ENCODE assay signal across 1 cellular context in genomic region chr16:27579086-27579980, GRCh38.
TF ChIP-seq lines count a peak whose summit lies in the region.

No MANE protein-coding gene starts in this region.

TF ChIP-seq in HepG2, 621 proteins besides CTCF, POLR2A, EP300 and RAD21 (continued from another document):
- TF ChIP-seq NONO (IDR thresholded peaks at IDR 0.05) (no peak), NONO (CRISPR knock-in tag; conservative IDR thresholded peaks at IDR 0.05) (peak; percentile 65; the same call in 1 of the 2 replicates), SMC3 (IDR thresholded peaks at IDR 0.05; ENCODE audit: low read length) (0 out of 2 replicates have a peak, but pooled peaks have one; percentile 14), HES4 (CRISPR knock-in tag; IDR thresholded peaks at IDR 0.05; ENCODE audit: borderline replicate concordance) (no peak), CHD4 (IDR thresholded peaks at IDR 0.05; ENCODE audit: borderline replicate concordance, low read length) (peak; percentile 89; the same call in 1 of the 2 replicates), NFE2L1 (CRISPR knock-in tag; IDR thresholded peaks at IDR 0.05; ENCODE audit: borderline replicate concordance) (no peak), SP2 (CRISPR knock-in tag; IDR thresholded peaks at IDR 0.05) (no peak), MED1 (CRISPR knock-in tag; IDR thresholded peaks at IDR 0.05) (peak; percentile 56; the same call in 1 of the 2 replicates), TOPORS (CRISPR knock-in tag; IDR thresholded peaks at IDR 0.05) (no peak), ZBTB43 (CRISPR knock-in tag; conservative IDR thresholded peaks at IDR 0.05) (0 out of 2 replicates have a peak, but pooled peaks have one; percentile 25), KLF16 (CRISPR knock-in tag; IDR thresholded peaks at IDR 0.05) (0 out of 4 replicates have a peak, but pooled peaks of 1 of the 2 experiments have one; percentile 14), TOE1 (CRISPR knock-in tag; IDR thresholded peaks at IDR 0.05) (0 out of 2 replicates have a peak, but pooled peaks have one; percentile 30), ZNF33A (CRISPR knock-in tag; IDR thresholded peaks at IDR 0.05; ENCODE audit: borderline replicate concordance) (peak; percentile 44; the same call in 1 of the 2 replicates), KLF12 (CRISPR knock-in tag; IDR thresholded peaks at IDR 0.05; ENCODE audit: borderline replicate concordance) (0 out of 2 replicates have a peak, but pooled peaks have one; percentile 6), PHF8 (CRISPR knock-in tag; IDR thresholded peaks at IDR 0.05) (no peak), MZF1 (CRISPR knock-in tag; IDR thresholded peaks at IDR 0.05; ENCODE audit: borderline replicate concordance) (no peak), KMT2A (CRISPR knock-in tag; IDR thresholded peaks at IDR 0.05) (0 out of 2 replicates have a peak, but pooled peaks have one; percentile 19), ARNT (IDR thresholded peaks at IDR 0.05) (no peak), ZNF792 (CRISPR knock-in tag; IDR thresholded peaks at IDR 0.05) (peak; percentile 88; the same call in 1 of the 2 replicates), ZNF652 (CRISPR knock-in tag; IDR thresholded peaks at IDR 0.05; ENCODE audit: borderline replicate concordance, low read depth) (peak; percentile 96), ZFP1 (CRISPR knock-in tag; IDR thresholded peaks at IDR 0.05) (0 out of 2 replicates have a peak, but pooled peaks have one; percentile 53), JUN (CRISPR knock-in tag; IDR thresholded peaks at IDR 0.05) (no peak; the same call in 1 of the 2 replicates), SOX13 (IDR thresholded peaks at IDR 0.05) (no peak), SOX13 (CRISPR knock-in tag; conservative IDR thresholded peaks at IDR 0.05 in 1 of 2, IDR thresholded peaks at IDR 0.05 in 1 of 2) (peak in 1 of 2 experiments; percentile 66; a peak in 1 of 4 replicates), ZFP41 (CRISPR knock-in tag; IDR thresholded peaks at IDR 0.05; ENCODE audit: borderline replicate concordance) (no peak), ZNF850 (CRISPR knock-in tag; conservative IDR thresholded peaks at IDR 0.05) (no peak), SKIL (CRISPR knock-in tag; IDR thresholded peaks at IDR 0.05; ENCODE audit: borderline replicate concordance) (peak; percentile 84), FOXK2 (IDR thresholded peaks at IDR 0.05) (no peak), NR2C2 (CRISPR knock-in tag; IDR thresholded peaks at IDR 0.05; ENCODE audit: borderline replicate concordance) (0 out of 2 replicates have a peak, but pooled peaks have one; percentile 38)
- TF ChIP-seq, protein P1, sequence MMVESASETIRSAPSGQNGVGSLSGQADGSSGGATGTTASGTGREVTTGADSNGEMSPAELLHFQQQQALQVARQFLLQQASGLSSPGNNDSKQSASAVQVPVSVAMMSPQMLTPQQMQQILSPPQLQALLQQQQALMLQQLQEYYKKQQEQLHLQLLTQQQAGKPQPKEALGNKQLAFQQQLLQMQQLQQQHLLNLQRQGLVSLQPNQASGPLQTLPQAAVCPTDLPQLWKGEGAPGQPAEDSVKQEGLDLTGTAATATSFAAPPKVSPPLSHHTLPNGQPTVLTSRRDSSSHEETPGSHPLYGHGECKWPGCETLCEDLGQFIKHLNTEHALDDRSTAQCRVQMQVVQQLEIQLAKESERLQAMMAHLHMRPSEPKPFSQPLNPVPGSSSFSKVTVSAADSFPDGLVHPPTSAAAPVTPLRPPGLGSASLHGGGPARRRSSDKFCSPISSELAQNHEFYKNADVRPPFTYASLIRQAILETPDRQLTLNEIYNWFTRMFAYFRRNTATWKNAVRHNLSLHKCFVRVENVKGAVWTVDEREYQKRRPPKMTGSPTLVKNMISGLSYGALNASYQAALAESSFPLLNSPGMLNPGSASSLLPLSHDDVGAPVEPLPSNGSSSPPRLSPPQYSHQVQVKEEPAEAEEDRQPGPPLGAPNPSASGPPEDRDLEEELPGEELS (CRISPR knock-in tag; IDR thresholded peaks at IDR 0.05), result peak; percentile 57
- TF ChIP-seq, protein P2, sequence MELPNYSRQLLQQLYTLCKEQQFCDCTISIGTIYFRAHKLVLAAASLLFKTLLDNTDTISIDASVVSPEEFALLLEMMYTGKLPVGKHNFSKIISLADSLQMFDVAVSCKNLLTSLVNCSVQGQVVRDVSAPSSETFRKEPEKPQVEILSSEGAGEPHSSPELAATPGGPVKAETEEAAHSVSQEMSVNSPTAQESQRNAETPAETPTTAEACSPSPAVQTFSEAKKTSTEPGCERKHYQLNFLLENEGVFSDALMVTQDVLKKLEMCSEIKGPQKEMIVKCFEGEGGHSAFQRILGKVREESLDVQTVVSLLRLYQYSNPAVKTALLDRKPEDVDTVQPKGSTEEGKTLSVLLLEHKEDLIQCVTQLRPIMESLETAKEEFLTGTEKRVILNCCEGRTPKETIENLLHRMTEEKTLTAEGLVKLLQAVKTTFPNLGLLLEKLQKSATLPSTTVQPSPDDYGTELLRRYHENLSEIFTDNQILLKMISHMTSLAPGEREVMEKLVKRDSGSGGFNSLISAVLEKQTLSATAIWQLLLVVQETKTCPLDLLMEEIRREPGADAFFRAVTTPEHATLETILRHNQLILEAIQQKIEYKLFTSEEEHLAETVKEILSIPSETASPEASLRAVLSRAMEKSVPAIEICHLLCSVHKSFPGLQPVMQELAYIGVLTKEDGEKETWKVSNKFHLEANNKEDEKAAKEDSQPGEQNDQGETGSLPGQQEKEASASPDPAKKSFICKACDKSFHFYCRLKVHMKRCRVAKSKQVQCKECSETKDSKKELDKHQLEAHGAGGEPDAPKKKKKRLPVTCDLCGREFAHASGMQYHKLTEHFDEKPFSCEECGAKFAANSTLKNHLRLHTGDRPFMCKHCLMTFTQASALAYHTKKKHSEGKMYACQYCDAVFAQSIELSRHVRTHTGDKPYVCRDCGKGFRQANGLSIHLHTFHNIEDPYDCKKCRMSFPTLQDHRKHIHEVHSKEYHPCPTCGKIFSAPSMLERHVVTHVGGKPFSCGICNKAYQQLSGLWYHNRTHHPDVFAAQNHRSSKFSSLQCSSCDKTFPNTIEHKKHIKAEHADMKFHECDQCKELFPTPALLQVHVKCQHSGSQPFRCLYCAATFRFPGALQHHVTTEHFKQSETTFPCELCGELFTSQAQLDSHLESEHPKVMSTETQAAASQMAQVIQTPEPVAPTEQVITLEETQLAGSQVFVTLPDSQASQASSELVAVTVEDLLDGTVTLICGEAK (IDR thresholded peaks at IDR 0.05), result no peak
- TF ChIP-seq, protein P2 (CRISPR knock-in tag; IDR thresholded peaks at IDR 0.05), result peak; percentile 39; the same call in 1 of the 2 replicates
- TF ChIP-seq, protein P3, sequence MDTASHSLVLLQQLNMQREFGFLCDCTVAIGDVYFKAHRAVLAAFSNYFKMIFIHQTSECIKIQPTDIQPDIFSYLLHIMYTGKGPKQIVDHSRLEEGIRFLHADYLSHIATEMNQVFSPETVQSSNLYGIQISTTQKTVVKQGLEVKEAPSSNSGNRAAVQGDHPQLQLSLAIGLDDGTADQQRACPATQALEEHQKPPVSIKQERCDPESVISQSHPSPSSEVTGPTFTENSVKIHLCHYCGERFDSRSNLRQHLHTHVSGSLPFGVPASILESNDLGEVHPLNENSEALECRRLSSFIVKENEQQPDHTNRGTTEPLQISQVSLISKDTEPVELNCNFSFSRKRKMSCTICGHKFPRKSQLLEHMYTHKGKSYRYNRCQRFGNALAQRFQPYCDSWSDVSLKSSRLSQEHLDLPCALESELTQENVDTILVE (CRISPR knock-in tag; IDR thresholded peaks at IDR 0.05), result 0 out of 2 replicates have a peak, but pooled peaks have one; percentile 64
- TF ChIP-seq, protein P4, sequence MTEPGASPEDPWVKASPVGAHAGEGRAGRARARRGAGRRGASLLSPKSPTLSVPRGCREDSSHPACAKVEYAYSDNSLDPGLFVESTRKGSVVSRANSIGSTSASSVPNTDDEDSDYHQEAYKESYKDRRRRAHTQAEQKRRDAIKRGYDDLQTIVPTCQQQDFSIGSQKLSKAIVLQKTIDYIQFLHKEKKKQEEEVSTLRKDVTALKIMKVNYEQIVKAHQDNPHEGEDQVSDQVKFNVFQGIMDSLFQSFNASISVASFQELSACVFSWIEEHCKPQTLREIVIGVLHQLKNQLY (CRISPR knock-in tag; IDR thresholded peaks at IDR 0.05), result peak; percentile 21; the same call in 1 of the 2 replicates
